1 cellular context compared by ENCODE assay signal in the genomic region with DNA sequence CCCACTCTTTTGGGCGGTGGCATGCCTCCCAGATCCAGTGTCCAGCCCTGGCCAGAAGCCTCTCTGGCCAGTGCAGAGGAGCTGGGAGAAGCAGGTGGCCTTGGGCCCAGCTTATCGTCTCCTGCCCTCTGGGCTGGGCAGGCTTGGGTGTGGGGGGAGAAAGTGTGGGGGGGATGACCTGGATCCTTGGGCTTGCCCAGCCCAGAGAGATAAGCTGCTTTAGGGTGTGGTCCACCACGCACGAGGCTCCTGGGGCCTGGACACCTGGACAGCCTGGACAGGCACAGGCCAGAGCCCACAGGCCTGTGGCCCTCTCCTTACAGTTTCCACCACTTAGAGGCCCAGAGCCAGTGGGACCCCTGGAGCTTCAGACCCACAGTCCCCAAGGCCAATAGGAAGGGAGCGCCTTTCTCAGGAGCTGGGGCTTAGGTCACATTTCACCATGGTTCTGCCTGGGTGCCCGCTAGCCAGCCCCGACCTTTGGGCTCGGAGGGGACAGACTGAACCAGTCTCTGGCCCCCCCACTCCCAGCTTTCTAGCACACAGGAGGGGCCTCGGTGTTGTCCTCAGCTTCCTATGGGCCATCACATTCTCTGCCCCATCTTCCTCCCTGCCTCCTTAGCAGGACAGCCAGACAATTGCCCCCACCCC.
TF ChIP-seq lines count a peak whose summit lies in the region.

No MANE protein-coding gene starts in this region.

TF ChIP-seq in K562, 482 proteins besides CTCF, POLR2A, EP300 and RAD21 (continued from another document and continues in another):
- TF ChIP-seq, protein P1, sequence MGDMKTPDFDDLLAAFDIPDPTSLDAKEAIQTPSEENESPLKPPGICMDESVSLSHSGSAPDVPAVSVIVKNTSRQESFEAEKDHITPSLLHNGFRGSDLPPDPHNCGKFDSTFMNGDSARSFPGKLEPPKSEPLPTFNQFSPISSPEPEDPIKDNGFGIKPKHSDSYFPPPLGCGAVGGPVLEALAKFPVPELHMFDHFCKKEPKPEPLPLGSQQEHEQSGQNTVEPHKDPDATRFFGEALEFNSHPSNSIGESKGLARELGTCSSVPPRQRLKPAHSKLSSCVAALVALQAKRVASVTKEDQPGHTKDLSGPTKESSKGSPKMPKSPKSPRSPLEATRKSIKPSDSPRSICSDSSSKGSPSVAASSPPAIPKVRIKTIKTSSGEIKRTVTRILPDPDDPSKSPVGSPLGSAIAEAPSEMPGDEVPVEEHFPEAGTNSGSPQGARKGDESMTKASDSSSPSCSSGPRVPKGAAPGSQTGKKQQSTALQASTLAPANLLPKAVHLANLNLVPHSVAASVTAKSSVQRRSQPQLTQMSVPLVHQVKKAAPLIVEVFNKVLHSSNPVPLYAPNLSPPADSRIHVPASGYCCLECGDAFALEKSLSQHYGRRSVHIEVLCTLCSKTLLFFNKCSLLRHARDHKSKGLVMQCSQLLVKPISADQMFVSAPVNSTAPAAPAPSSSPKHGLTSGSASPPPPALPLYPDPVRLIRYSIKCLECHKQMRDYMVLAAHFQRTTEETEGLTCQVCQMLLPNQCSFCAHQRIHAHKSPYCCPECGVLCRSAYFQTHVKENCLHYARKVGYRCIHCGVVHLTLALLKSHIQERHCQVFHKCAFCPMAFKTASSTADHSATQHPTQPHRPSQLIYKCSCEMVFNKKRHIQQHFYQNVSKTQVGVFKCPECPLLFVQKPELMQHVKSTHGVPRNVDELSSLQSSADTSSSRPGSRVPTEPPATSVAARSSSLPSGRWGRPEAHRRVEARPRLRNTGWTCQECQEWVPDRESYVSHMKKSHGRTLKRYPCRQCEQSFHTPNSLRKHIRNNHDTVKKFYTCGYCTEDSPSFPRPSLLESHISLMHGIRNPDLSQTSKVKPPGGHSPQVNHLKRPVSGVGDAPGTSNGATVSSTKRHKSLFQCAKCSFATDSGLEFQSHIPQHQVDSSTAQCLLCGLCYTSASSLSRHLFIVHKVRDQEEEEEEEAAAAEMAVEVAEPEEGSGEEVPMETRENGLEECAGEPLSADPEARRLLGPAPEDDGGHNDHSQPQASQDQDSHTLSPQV (IDR thresholded peaks at IDR 0.05): no peak; the same call in 1 of the 2 replicates
- no peak for TF ChIP-seq ARID2 (IDR thresholded peaks at IDR 0.05)
- TF ChIP-seq CEBPB (tag; IDR thresholded peaks at IDR 0.05): no peak
- TF ChIP-seq, protein P2, sequence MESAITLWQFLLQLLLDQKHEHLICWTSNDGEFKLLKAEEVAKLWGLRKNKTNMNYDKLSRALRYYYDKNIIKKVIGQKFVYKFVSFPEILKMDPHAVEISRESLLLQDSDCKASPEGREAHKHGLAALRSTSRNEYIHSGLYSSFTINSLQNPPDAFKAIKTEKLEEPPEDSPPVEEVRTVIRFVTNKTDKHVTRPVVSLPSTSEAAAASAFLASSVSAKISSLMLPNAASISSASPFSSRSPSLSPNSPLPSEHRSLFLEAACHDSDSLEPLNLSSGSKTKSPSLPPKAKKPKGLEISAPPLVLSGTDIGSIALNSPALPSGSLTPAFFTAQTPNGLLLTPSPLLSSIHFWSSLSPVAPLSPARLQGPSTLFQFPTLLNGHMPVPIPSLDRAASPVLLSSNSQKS (CRISPR knock-in tag; IDR thresholded peaks at IDR 0.05): no peak
- no peak for TF ChIP-seq RBM39 (optimal IDR thresholded peaks at IDR 0.05; ENCODE audit: low read depth, low read length)
- TF ChIP-seq ZNF695 (CRISPR knock-in tag; IDR thresholded peaks at IDR 0.05): no peak
- TF ChIP-seq, protein P3, sequence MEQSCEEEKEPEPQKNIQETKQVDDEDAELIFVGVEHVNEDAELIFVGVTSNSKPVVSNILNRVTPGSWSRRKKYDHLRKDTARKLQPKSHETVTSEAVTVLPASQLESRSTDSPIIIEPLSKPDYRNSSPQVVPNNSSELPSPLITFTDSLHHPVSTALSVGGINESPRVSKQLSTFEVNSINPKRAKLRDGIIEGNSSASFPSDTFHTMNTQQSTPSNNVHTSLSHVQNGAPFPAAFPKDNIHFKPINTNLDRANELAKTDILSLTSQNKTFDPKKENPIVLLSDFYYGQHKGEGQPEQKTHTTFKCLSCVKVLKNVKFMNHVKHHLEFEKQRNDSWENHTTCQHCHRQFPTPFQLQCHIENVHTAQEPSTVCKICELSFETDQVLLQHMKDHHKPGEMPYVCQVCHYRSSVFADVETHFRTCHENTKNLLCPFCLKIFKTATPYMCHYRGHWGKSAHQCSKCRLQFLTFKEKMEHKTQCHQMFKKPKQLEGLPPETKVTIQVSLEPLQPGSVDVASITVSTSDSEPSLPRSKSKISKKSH (CRISPR knock-in tag; IDR thresholded peaks at IDR 0.05): no peak
- peak; percentile 65 for TF ChIP-seq CCNT2 (IDR thresholded peaks at IDR 0.05; ENCODE audit: borderline replicate concordance, extremely low read depth, insufficient read length, low read depth, low read length)
- no peak for TF ChIP-seq SMARCA5 (IDR thresholded peaks at IDR 0.05)
- no peak for TF ChIP-seq NUFIP1 (IDR thresholded peaks at IDR 0.05; ENCODE audit: partially characterized antibody)
- TF ChIP-seq ZNF165 (CRISPR knock-in tag; IDR thresholded peaks at IDR 0.05; ENCODE audit: borderline replicate concordance): no peak
- TF ChIP-seq, protein P4, sequence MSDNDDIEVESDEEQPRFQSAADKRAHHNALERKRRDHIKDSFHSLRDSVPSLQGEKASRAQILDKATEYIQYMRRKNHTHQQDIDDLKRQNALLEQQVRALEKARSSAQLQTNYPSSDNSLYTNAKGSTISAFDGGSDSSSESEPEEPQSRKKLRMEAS (CRISPR knock-in tag; IDR thresholded peaks at IDR 0.05): peak; percentile 70
- no peak for TF ChIP-seq FIP1L1 (IDR thresholded peaks at IDR 0.05; ENCODE audit: low read depth, low read length, poor library complexity, severe bottlenecking)
- TF ChIP-seq ZFP36 (IDR thresholded peaks at IDR 0.05; ENCODE audit: low read depth, low read length, partially characterized antibody): no peak
- no peak for TF ChIP-seq KDM2B (CRISPR knock-in tag; IDR thresholded peaks at IDR 0.05)
- peak; percentile 46 for TF ChIP-seq HMGN3 (IDR thresholded peaks at IDR 0.05; ENCODE audit: borderline replicate concordance, extremely low read depth, insufficient read length, low read depth, low read length)
- TF ChIP-seq ZNF644 (tag; IDR thresholded peaks at IDR 0.05; ENCODE audit: low read depth): no peak
- TF ChIP-seq, protein P5, sequence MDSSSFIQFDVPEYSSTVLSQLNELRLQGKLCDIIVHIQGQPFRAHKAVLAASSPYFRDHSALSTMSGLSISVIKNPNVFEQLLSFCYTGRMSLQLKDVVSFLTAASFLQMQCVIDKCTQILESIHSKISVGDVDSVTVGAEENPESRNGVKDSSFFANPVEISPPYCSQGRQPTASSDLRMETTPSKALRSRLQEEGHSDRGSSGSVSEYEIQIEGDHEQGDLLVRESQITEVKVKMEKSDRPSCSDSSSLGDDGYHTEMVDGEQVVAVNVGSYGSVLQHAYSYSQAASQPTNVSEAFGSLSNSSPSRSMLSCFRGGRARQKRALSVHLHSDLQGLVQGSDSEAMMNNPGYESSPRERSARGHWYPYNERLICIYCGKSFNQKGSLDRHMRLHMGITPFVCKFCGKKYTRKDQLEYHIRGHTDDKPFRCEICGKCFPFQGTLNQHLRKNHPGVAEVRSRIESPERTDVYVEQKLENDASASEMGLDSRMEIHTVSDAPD (CRISPR knock-in tag; IDR thresholded peaks at IDR 0.05): no peak
- TF ChIP-seq, protein P6, sequence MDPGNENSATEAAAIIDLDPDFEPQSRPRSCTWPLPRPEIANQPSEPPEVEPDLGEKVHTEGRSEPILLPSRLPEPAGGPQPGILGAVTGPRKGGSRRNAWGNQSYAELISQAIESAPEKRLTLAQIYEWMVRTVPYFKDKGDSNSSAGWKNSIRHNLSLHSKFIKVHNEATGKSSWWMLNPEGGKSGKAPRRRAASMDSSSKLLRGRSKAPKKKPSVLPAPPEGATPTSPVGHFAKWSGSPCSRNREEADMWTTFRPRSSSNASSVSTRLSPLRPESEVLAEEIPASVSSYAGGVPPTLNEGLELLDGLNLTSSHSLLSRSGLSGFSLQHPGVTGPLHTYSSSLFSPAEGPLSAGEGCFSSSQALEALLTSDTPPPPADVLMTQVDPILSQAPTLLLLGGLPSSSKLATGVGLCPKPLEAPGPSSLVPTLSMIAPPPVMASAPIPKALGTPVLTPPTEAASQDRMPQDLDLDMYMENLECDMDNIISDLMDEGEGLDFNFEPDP (CRISPR knock-in tag; IDR thresholded peaks at IDR 0.05): no peak
- TF ChIP-seq PHB (CRISPR knock-in tag; IDR thresholded peaks at IDR 0.05): no peak
- TF ChIP-seq POLR2AphosphoS5 (IDR thresholded peaks at IDR 0.05; ENCODE audit: control insufficient read depth, insufficient read depth, low read depth, low read length): peak; percentile 57; the same call in 1 of the 2 replicates
- TF ChIP-seq ZNF24 (IDR thresholded peaks at IDR 0.05): no peak
- TF ChIP-seq, protein P7, sequence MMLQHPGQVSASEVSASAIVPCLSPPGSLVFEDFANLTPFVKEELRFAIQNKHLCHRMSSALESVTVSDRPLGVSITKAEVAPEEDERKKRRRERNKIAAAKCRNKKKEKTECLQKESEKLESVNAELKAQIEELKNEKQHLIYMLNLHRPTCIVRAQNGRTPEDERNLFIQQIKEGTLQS (IDR thresholded peaks at IDR 0.05): no peak
- TF ChIP-seq, protein P7 (CRISPR knock-in tag; conservative IDR thresholded peaks at IDR 0.05): no peak
- no peak for TF ChIP-seq MEF2A (IDR thresholded peaks at IDR 0.05; ENCODE audit: control insufficient read depth, low read depth, low read length)
- TF ChIP-seq ZNF134 (CRISPR knock-in tag; conservative IDR thresholded peaks at IDR 0.05): no peak
- TF ChIP-seq NRF1 (conservative IDR thresholded peaks at IDR 0.05 in 1 of 2, IDR thresholded peaks at IDR 0.05 in 1 of 2): no peak
- TF ChIP-seq, protein P8, sequence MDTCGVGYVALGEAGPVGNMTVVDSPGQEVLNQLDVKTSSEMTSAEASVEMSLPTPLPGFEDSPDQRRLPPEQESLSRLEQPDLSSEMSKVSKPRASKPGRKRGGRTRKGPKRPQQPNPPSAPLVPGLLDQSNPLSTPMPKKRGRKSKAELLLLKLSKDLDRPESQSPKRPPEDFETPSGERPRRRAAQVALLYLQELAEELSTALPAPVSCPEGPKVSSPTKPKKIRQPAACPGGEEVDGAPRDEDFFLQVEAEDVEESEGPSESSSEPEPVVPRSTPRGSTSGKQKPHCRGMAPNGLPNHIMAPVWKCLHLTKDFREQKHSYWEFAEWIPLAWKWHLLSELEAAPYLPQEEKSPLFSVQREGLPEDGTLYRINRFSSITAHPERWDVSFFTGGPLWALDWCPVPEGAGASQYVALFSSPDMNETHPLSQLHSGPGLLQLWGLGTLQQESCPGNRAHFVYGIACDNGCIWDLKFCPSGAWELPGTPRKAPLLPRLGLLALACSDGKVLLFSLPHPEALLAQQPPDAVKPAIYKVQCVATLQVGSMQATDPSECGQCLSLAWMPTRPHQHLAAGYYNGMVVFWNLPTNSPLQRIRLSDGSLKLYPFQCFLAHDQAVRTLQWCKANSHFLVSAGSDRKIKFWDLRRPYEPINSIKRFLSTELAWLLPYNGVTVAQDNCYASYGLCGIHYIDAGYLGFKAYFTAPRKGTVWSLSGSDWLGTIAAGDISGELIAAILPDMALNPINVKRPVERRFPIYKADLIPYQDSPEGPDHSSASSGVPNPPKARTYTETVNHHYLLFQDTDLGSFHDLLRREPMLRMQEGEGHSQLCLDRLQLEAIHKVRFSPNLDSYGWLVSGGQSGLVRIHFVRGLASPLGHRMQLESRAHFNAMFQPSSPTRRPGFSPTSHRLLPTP (IDR thresholded peaks at IDR 0.05; ENCODE audit: borderline replicate concordance, extremely low read depth, insufficient read length): no peak
- no peak for TF ChIP-seq IFI16 (CRISPR knock-in tag; IDR thresholded peaks at IDR 0.05)
- TF ChIP-seq ZNF699 (CRISPR knock-in tag; IDR thresholded peaks at IDR 0.05; ENCODE audit: insufficient replicate concordance): no peak
- TF ChIP-seq, protein P9, sequence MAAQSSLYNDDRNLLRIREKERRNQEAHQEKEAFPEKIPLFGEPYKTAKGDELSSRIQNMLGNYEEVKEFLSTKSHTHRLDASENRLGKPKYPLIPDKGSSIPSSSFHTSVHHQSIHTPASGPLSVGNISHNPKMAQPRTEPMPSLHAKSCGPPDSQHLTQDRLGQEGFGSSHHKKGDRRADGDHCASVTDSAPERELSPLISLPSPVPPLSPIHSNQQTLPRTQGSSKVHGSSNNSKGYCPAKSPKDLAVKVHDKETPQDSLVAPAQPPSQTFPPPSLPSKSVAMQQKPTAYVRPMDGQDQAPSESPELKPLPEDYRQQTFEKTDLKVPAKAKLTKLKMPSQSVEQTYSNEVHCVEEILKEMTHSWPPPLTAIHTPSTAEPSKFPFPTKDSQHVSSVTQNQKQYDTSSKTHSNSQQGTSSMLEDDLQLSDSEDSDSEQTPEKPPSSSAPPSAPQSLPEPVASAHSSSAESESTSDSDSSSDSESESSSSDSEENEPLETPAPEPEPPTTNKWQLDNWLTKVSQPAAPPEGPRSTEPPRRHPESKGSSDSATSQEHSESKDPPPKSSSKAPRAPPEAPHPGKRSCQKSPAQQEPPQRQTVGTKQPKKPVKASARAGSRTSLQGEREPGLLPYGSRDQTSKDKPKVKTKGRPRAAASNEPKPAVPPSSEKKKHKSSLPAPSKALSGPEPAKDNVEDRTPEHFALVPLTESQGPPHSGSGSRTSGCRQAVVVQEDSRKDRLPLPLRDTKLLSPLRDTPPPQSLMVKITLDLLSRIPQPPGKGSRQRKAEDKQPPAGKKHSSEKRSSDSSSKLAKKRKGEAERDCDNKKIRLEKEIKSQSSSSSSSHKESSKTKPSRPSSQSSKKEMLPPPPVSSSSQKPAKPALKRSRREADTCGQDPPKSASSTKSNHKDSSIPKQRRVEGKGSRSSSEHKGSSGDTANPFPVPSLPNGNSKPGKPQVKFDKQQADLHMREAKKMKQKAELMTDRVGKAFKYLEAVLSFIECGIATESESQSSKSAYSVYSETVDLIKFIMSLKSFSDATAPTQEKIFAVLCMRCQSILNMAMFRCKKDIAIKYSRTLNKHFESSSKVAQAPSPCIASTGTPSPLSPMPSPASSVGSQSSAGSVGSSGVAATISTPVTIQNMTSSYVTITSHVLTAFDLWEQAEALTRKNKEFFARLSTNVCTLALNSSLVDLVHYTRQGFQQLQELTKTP (IDR thresholded peaks at IDR 0.05; ENCODE audit: low read depth in 1 of 2, partially characterized antibody in 2 of 2): no peak
- TF ChIP-seq, protein P10, sequence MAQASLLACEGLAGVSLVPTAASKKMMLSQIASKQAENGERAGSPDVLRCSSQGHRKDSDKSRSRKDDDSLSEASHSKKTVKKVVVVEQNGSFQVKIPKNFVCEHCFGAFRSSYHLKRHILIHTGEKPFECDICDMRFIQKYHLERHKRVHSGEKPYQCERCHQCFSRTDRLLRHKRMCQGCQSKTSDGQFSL (CRISPR knock-in tag; IDR thresholded peaks at IDR 0.05): peak; percentile 93
- TF ChIP-seq, protein P10 (tag; IDR thresholded peaks at IDR 0.05): peak in 1 of 2 experiments; percentile 77; a peak in 1 of 4 replicates
